ENCODE assay signal across 8 cellular contexts in the genomic region with DNA sequence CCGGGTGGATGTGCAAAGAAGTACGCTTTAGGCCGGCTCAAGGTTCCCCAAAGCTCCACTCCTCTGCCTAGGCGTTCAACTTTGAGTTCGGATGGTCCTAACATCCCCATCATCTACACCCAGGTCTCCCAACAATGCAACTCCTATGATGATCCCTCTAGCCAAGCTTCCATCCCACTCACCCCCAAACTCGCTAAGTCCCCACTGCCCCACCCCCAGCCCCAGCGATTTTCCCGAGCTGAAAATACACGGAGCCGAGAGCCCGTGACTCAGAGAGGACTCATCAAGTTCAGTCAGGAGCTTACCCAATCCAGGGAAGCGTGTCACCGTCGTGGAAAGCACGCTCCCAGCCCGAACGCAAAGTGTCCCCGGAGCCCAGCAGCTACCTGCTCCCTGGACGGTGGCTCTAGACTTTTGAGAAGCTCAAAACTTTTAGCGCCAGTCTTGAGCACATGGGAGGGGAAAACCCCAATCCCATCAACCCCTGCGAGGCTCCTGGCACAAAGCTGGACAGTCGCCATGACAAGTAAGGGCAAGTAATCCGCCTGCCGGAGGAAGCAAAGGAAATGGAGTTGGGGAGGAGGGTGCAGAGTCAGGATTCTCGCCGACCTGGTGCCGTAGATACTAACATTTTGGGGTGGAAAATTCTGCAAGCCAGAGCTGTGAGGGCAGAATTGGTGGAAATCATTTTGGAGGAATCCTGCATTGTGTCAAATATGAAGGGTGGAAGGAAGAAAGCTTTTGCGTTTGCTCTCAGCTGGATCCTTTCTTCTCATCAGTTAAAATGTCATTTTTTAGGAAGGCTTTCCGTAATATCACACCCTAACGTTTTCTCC. TPM values are rescaled to one million over a fixed set of nuclear protein-coding genes. Genes with fewer than 3 reads are reported as not detected.
DNase-seq lines count a peak whose midpoint lies in the region; TF ChIP-seq lines count a peak whose summit lies in the region.

A gene (minus strand): TSS at position 419 of the 836 bp plus-strand sequence. CDS start 10,896 bp downstream, outside the sequence.

- H3K9me3 Mint-ChIP-seq in activated naive CD4-positive, alpha-beta T cell treated with anti-CD3 and anti-CD28 coated beads for 36 hours = no peaks in the 10 kb centered on the region

- H3K4me1 ChIP-seq in neuron (ENCODE audit: insufficient read depth, low read length) (peaks cover 33% of the 10 kb centered on the region), stomach smooth muscle (ENCODE audit: control insufficient read depth, insufficient read depth, low read length) (peaks cover 19% of the 10 kb centered on the region)

- peak within 1 kb of the TSS; percentile 89 for H3K4me3 Mint-ChIP-seq in activated naive CD4-positive, alpha-beta T cell treated with anti-CD3 and anti-CD28 coated beads for 36 hours

- H3K36me3 Mint-ChIP-seq in activated naive CD4-positive, alpha-beta T cell treated with anti-CD3 and anti-CD28 coated beads for 36 hours (ENCODE audit: low read depth) = peaks cover 32% of the 10 kb centered on the region

- H2AFZ ChIP-seq in neuron (ENCODE audit: low read depth, low read length) = peak within 1 kb of the TSS; percentile 24

- peaks cover 35% of the 10 kb centered on the region for H3K4me1 Mint-ChIP-seq in activated naive CD4-positive, alpha-beta T cell treated with anti-CD3 and anti-CD28 coated beads for 36 hours (ENCODE audit: low read depth)

- peak within 1 kb of the TSS; percentile 99 for H3K27ac Mint-ChIP-seq in activated naive CD4-positive, alpha-beta T cell treated with anti-CD3 and anti-CD28 coated beads for 36 hours

- DNase-seq in AG04450 (ENCODE audit: low read depth, low spot score) = peak; percentile 77
- DNase-seq in GM19240 (ENCODE audit: insufficient read length, low spot score) = peak; percentile 59
- DNase-seq in NB4 (ENCODE audit: low read depth) = peak; percentile 91
- peak; percentile 94 for DNase-seq in SK-N-DZ (ENCODE audit: low spot score)
- DNase-seq in activated naive CD4-positive, alpha-beta T cell treated with anti-CD3 and anti-CD28 coated beads for 36 hours = peak; percentile 94
- peak; percentile 89 for DNase-seq in foreskin melanocyte

- TF ChIP-seq POLR2A in NB4 (IDR thresholded peaks at IDR 0.05; ENCODE audit: extremely low read depth, insufficient read length) = peak; percentile 93

- H3K9me3 ChIP-seq in AG04450 (ENCODE audit: control insufficient read depth, insufficient read depth, low read length) = no peaks in the 10 kb centered on the region
- no peaks in the 10 kb centered on the region for H3K9me3 ChIP-seq in neuron (ENCODE audit: low read length)
- no peaks in the 10 kb centered on the region for H3K9me3 ChIP-seq in stomach smooth muscle (ENCODE audit: control insufficient read depth in 2 of 2, low read length in 2 of 2)

- H3K27ac ChIP-seq in AG04450 (ENCODE audit: low read depth, low read length) = peak within 1 kb of the TSS; percentile 99
- peak within 1 kb of the TSS; percentile 98 for H3K27ac ChIP-seq in stomach smooth muscle (ENCODE audit: low read length)

- no peaks in the 10 kb centered on the region for H3K27me3 Mint-ChIP-seq in activated naive CD4-positive, alpha-beta T cell treated with anti-CD3 and anti-CD28 coated beads for 36 hours (ENCODE audit: low read depth)

- TF ChIP-seq CTCF in AG04450 (IDR thresholded peaks at IDR 0.05; ENCODE audit: low read depth, low read length) (peak; percentile 19), NB4 (IDR thresholded peaks at IDR 0.05; ENCODE audit: low read depth, low read length) (no peak)

- intact Hi-C loops in activated naive CD4-positive, alpha-beta T cell treated with anti-CD3 and anti-CD28 coated beads for 36 hours (cut with micrococcal nuclease) = loop anchor here (1.0 to 10.0 kb wide), 8 partner anchors 104 to 448 kb away; a partner anchor contains a TSS

- peaks cover 4% of the 10 kb centered on the region for H3K36me3 ChIP-seq in neuron (ENCODE audit: insufficient read depth, low read length)
- no peaks in the 10 kb centered on the region for H3K36me3 ChIP-seq in stomach smooth muscle (ENCODE audit: control insufficient read depth in 2 of 2, insufficient read depth in 2 of 2, low read length in 2 of 2)

- H3K9ac ChIP-seq in stomach smooth muscle (ENCODE audit: low read length in 2 of 2) = peak within 1 kb of the TSS; percentile 96 to 99

- POLR2A ChIA-PET in AG04450 (lab: Yijun Ruan, JAX) = interaction anchor here (0.6 to 4.9 kb wide), 20 partner anchors 19 to 675 kb away, joined by 3 to 40 read pairs (median 4); a partner anchor contains a TSS

- CTCF ChIA-PET in AG04450 (lab: Charles Lee) = interaction anchor here (0.6 to 6.0 kb wide), 45 partner anchors 8 to 404 kb away, joined by 3 to 134 read pairs (median 5); a partner anchor contains a TSS
- CTCF ChIA-PET in activated naive CD4-positive, alpha-beta T cell treated with anti-CD3 and anti-CD28 coated beads for 36 hours (lab: Charles Lee) = interaction anchor here (0.6 to 4.6 kb wide), 37 partner anchors 14 to 486 kb away, joined by 3 to 56 read pairs (median 4); a partner anchor contains a TSS

- H3K4me3 ChIP-seq in AG04450 (ENCODE audit: low read depth, low read length) (peak within 1 kb of the TSS; percentile 97), NB4 (ENCODE audit: low read depth, low read length) (peak within 1 kb of the TSS; percentile 99), neuron (ENCODE audit: low read length) (peak within 1 kb of the TSS; percentile 83), stomach smooth muscle (ENCODE audit: low read length in 2 of 2) (peak within 1 kb of the TSS; percentile 99 to 100)

- H3K27me3 ChIP-seq in AG04450 (ENCODE audit: control insufficient read depth, insufficient read depth, low read length) = no peaks in the 10 kb centered on the region
- no peaks in the 10 kb centered on the region for H3K27me3 ChIP-seq in neuron (ENCODE audit: insufficient read depth, low read length)
- no peaks in the 10 kb centered on the region for H3K27me3 ChIP-seq in stomach smooth muscle (ENCODE audit: control insufficient read depth in 1 of 2, insufficient read depth in 2 of 2, low read length in 2 of 2)

RNA-seq across cellular contexts. Expression of the gene that starts here (rescaled TPM):
- polyA plus RNA-seq in AG04450 (2011; rRNA removed) = 40.7 and 48.9 TPM in 2 replicates
- 54.7 and 63.4 TPM in 2 replicates for polyA minus RNA-seq in AG04450 (2011; rRNA and poly(A)+ RNA removed)
- 82.1 and 97.5 TPM in 2 replicates for polyA plus RNA-seq in SK-N-DZ (2014; cell fraction: cytosol; rRNA removed)
- polyA plus RNA-seq in SK-N-DZ (2014; cell fraction: nucleus; rRNA removed) = 37.3 and 40.5 TPM in 2 replicates
- total RNA-seq in activated naive CD4-positive, alpha-beta T cell treated with anti-CD3 and anti-CD28 coated beads for 36 hours = 100 to 1,000 TPM; 148 to 149 TPM

Comparison
In these comparisons a context has a peak if more than half of its experiments do, and no peak if none do; other contexts are left out.
1. Peak in every context shown above with its lines: DNase-seq, H3K4me3 ChIP-seq and H3K27ac ChIP-seq.